Comparison of ENCODE assay signal across 33 cellular contexts in genomic region chr19:28118235-28118634, GRCh38.
"Had no signal": no experiment of that assay in that cellular context is flagged by ENCODE, and none has a peak within 500 bp of the region (broad histone marks: within the 10 kb centered on the region; RNA-seq: fewer than 3 reads in every experiment).

No MANE protein-coding gene starts in this region.

- H3K4me1 ChIP-seq: SJSA1 had no signal

- H3K4me3 ChIP-seq: cardiac muscle cell, SJSA1 had no signal

- H3K27ac ChIP-seq: cardiac muscle cell, SJSA1, WERI-Rb-1 had no signal

- H3K36me3 ChIP-seq: cardiac muscle cell, SJSA1, WERI-Rb-1 had no signal

- ATAC-seq: activated CD8-positive, alpha-beta memory T cell treated with anti-CD3 and anti-CD28 coated beads, Interleukin-2, amount 10 ng/mL, durations not matched to agents 7 days and 5 days; Panc1; SK-N-SH treated with all-trans-retinoic acid at 6 μM for 48 hours; T-cell had no signal

- H3K27me3 ChIP-seq: SJSA1 had no signal

- DNase-seq: activated CD4-positive, alpha-beta memory T cell treated with anti-CD3 and anti-CD28 coated beads, Interleukin-2, amount 10 ng/mL, durations not matched to agents 7 days and 5 days; activated CD4-positive, alpha-beta T cell treated with anti-CD3 and anti-CD28 coated beads for 1 hour; activated CD4-positive, alpha-beta T cell treated with anti-CD3 and anti-CD28 coated beads for 48 hours; activated CD4-positive, CD25-positive, alpha-beta regulatory T cell; activated CD8-positive, alpha-beta memory T cell treated with anti-CD3 and anti-CD28 coated beads for 24 hours; activated CD8-positive, alpha-beta memory T cell treated with anti-CD3 and anti-CD28 coated beads, Interleukin-2, amount 10 ng/mL, durations not matched to agents 7 days and 5 days; activated CD8-positive, alpha-beta memory T cell treated with anti-CD3 and anti-CD28 coated beads, Interleukin-2, amount 50 U/mL, for 48 hours; activated effector memory CD4-positive, alpha-beta T cell treated with Interleukin-2 at 50 U/mL for 16 hours; activated naive CD4-positive, alpha-beta T cell; activated naive CD4-positive, alpha-beta T cell treated with anti-CD3 and anti-CD28 coated beads, Interleukin-2, amount 50 U/mL, for 16 hours; activated naive CD8-positive, alpha-beta T cell treated with anti-CD3 and anti-CD28 coated beads for 36 hours; activated T-cell treated with anti-CD3 and anti-CD28 coated beads, Interleukin-2, amount 50 U/mL, for 48 hours; amniotic stem cell; aorta; NCI-H1092 treated with DMSO at 0.1 percent for 48 hours; NCI-H1417; NCI-H146; NCI-H187; NCI-H2107; NCI-H2171; NCI-H510A; NCI-H526; NCI-H774; RPMI8226; SHP77 treated with DMSO at 0.1 percent for 48 hours; T-cell; T-helper 2 cell; T-helper 9 cell; WERI-Rb-1 had no signal
